30 cellular contexts compared by ENCODE assay signal in the genomic region with DNA sequence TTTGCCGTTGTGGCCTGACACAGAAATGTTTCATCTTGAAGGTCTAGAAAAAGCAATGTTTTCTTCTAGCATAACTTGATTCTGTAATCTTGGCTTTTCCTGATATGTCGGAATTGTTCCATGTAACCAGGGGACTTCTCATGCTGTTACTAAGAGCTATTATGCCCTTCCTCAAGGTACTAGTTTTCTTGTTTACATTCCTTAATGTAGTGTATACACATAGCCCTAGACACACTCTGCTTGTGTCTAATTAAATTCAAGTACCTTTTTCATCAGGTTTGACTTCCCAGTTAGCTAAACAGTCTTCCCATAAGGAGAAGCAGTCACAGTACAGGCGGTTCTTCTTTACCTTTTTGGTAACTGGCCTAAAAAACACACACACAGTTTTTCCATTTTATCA.
"Had no signal": no experiment of that assay in that cellular context is flagged by ENCODE, and none has a peak within 500 bp of the region (broad histone marks: within the 10 kb centered on the region; RNA-seq: fewer than 3 reads in every experiment).

No MANE protein-coding gene starts in this region.

- H3K4me3 ChIP-seq: ascending aorta, coronary artery, dorsolateral prefrontal cortex, ovary, skin epidermis, thyroid gland, upper lobe of left lung, vagina had no signal

- H3K9me3 ChIP-seq: ascending aorta, ovary, thyroid gland, upper lobe of left lung, vagina had no signal

- H3K9me3 Mint-ChIP-seq: activated CD4-positive, alpha-beta memory T cell treated with anti-CD3 and anti-CD28 coated beads, Interleukin-2, amount 10 ng/mL, durations not matched to agents 7 days and 5 days; activated CD4-positive, alpha-beta T cell treated with anti-CD3 and anti-CD28 coated beads, Interleukin-2, amount 10 ng/mL, durations not matched to agents 7 days and 5 days; activated naive CD4-positive, alpha-beta T cell treated with anti-CD3 and anti-CD28 coated beads, Interleukin-2, amount 10 ng/mL, durations not matched to agents 7 days and 5 days; activated naive CD8-positive, alpha-beta T cell treated with anti-CD3 and anti-CD28 coated beads, Interleukin-2, amount 10 ng/mL, durations not matched to agents 7 days and 5 days; activated T-cell treated with anti-CD3 and anti-CD28 coated beads, Interleukin-2, amount 50 U/mL, for 24 hours; brain; naive thymus-derived CD4-positive, alpha-beta T cell; stimulated activated naive CD8-positive, alpha-beta T cell treated with anti-CD3 and anti-CD28 coated beads, Interleukin-15, Interleukin-2, amounts not matched to agents 100 ng/mL and 50 ng/mL, for 24 hours had no signal

- H3K4me3 Mint-ChIP-seq: activated CD4-positive, alpha-beta memory T cell treated with anti-CD3 and anti-CD28 coated beads, Interleukin-2, amount 10 ng/mL, durations not matched to agents 7 days and 5 days; activated CD4-positive, alpha-beta T cell treated with anti-CD3 and anti-CD28 coated beads, Interleukin-2, amount 10 ng/mL, durations not matched to agents 7 days and 5 days; activated naive CD4-positive, alpha-beta T cell treated with anti-CD3 and anti-CD28 coated beads, Interleukin-2, amount 10 ng/mL, durations not matched to agents 7 days and 5 days; activated naive CD8-positive, alpha-beta T cell treated with anti-CD3 and anti-CD28 coated beads, Interleukin-2, amount 10 ng/mL, durations not matched to agents 7 days and 5 days; activated T-cell treated with anti-CD3 and anti-CD28 coated beads, Interleukin-2, amount 50 U/mL, for 24 hours; brain; naive thymus-derived CD4-positive, alpha-beta T cell; stimulated activated naive CD8-positive, alpha-beta T cell treated with anti-CD3 and anti-CD28 coated beads, Interleukin-15, Interleukin-2, amounts not matched to agents 100 ng/mL and 50 ng/mL, for 24 hours had no signal

- H3K27ac ChIP-seq: ascending aorta, coronary artery, dorsolateral prefrontal cortex, ovary, skin epidermis, thyroid gland, upper lobe of left lung, vagina, WERI-Rb-1 had no signal

- ATAC-seq: left ventricle myocardium superior; naive thymus-derived CD4-positive, alpha-beta T cell; sciatic nerve had no signal

- H3K27me3 Mint-ChIP-seq: activated CD4-positive, alpha-beta T cell treated with anti-CD3 and anti-CD28 coated beads, Interleukin-2, amount 10 ng/mL, durations not matched to agents 7 days and 5 days; activated T-cell treated with anti-CD3 and anti-CD28 coated beads, Interleukin-2, amount 50 U/mL, for 24 hours; brain; stimulated activated naive CD8-positive, alpha-beta T cell treated with anti-CD3 and anti-CD28 coated beads, Interleukin-15, Interleukin-2, amounts not matched to agents 100 ng/mL and 50 ng/mL, for 24 hours had no signal

- H3K27me3 ChIP-seq: ascending aorta, dorsolateral prefrontal cortex, ovary, thyroid gland, upper lobe of left lung, vagina had no signal

- H3K36me3 ChIP-seq: ascending aorta, ovary, thyroid gland, upper lobe of left lung, vagina, WERI-Rb-1 had no signal

- H3K4me1 Mint-ChIP-seq: activated CD4-positive, alpha-beta memory T cell treated with anti-CD3 and anti-CD28 coated beads, Interleukin-2, amount 10 ng/mL, durations not matched to agents 7 days and 5 days; activated CD4-positive, alpha-beta T cell treated with anti-CD3 and anti-CD28 coated beads, Interleukin-2, amount 10 ng/mL, durations not matched to agents 7 days and 5 days; activated naive CD4-positive, alpha-beta T cell treated with anti-CD3 and anti-CD28 coated beads, Interleukin-2, amount 10 ng/mL, durations not matched to agents 7 days and 5 days; activated naive CD8-positive, alpha-beta T cell treated with anti-CD3 and anti-CD28 coated beads, Interleukin-2, amount 10 ng/mL, durations not matched to agents 7 days and 5 days; naive thymus-derived CD4-positive, alpha-beta T cell had no signal

- H3K4me1 ChIP-seq: ascending aorta, upper lobe of left lung, vagina had no signal

- DNase-seq: activated CD4-positive, alpha-beta memory T cell treated with anti-CD3 and anti-CD28 coated beads, Interleukin-2, amount 10 ng/mL, durations not matched to agents 7 days and 5 days; activated CD4-positive, alpha-beta T cell treated with anti-CD3 and anti-CD28 coated beads, Interleukin-2, amount 10 ng/mL, durations not matched to agents 7 days and 5 days; activated CD4-positive, CD25-positive, alpha-beta regulatory T cell treated with anti-CD3 and anti-CD28 coated beads, Interleukin-2, amount 50 U/mL, for 72 hours; activated CD8-positive, alpha-beta memory T cell treated with anti-CD3 and anti-CD28 coated beads, Interleukin-2, amount 50 U/mL, for 48 hours; activated gamma-delta T cell; activated naive CD4-positive, alpha-beta T cell treated with anti-CD3 and anti-CD28 coated beads, Interleukin-2, amount 10 ng/mL, durations not matched to agents 7 days and 5 days; activated naive CD8-positive, alpha-beta T cell treated with anti-CD3 and anti-CD28 coated beads, Interleukin-2, amount 10 ng/mL, durations not matched to agents 7 days and 5 days; activated T-cell treated with anti-CD3 and anti-CD28 coated beads, Interleukin-2, amount 50 U/mL, for 24 hours; dorsolateral prefrontal cortex; effector memory CD4-positive, alpha-beta T cell; left ventricle myocardium superior; mammary epithelial cell; midbrain; naive thymus-derived CD4-positive, alpha-beta T cell; ovary; retina; stimulated activated CD4-positive, alpha-beta T cell treated with anti-CD3 and anti-CD28 coated beads, Interleukin-12 subunit alpha, Interleukin-12 subunit beta, amount 100 ng/mL, for 4 hours; stimulated activated CD4-positive, alpha-beta T cell treated with anti-CD3 and anti-CD28 coated beads, Interleukin-4, amount 100 ng/mL, for 1 hour; T1000; thyroid gland; upper lobe of left lung; WERI-Rb-1 had no signal

- H3K27ac Mint-ChIP-seq: activated CD4-positive, alpha-beta memory T cell treated with anti-CD3 and anti-CD28 coated beads, Interleukin-2, amount 10 ng/mL, durations not matched to agents 7 days and 5 days; activated CD4-positive, alpha-beta T cell treated with anti-CD3 and anti-CD28 coated beads, Interleukin-2, amount 10 ng/mL, durations not matched to agents 7 days and 5 days; activated naive CD4-positive, alpha-beta T cell treated with anti-CD3 and anti-CD28 coated beads, Interleukin-2, amount 10 ng/mL, durations not matched to agents 7 days and 5 days; activated naive CD8-positive, alpha-beta T cell treated with anti-CD3 and anti-CD28 coated beads, Interleukin-2, amount 10 ng/mL, durations not matched to agents 7 days and 5 days; activated T-cell treated with anti-CD3 and anti-CD28 coated beads, Interleukin-2, amount 50 U/mL, for 24 hours; brain; naive thymus-derived CD4-positive, alpha-beta T cell; progenitor cell of endocrine pancreas; stimulated activated naive CD8-positive, alpha-beta T cell treated with anti-CD3 and anti-CD28 coated beads, Interleukin-15, Interleukin-2, amounts not matched to agents 100 ng/mL and 50 ng/mL, for 24 hours had no signal
